In genomic region chr17:64343833-64344637, GRCh38 we compare ENCODE assay signal across 8 cellular contexts. TPM values are rescaled to one million over a fixed set of nuclear protein-coding genes. Genes with fewer than 3 reads are reported as not detected.
DNase-seq lines count a peak whose midpoint lies in the region; ATAC-seq lines count a peak whose summit lies in the region.

No MANE protein-coding gene starts in this region.

- H3K18ac ChIP-seq in neuronal stem cell (ENCODE audit: low read length), result peak overlapping the region; percentile 91

- DNase-seq in Ammon's horn (ENCODE audit: low spot score) (peak; percentile 70), MG63 (peak; percentile 83), fibroblast of peridontal ligament (ENCODE audit: extremely low read depth) (peak; percentile 81), neuronal stem cell (ENCODE audit: low spot score) (peak; percentile 20), NCI-H2171 (lab: John Stamatoyannopoulos, UW) (no peak)
- peak; percentile 22 for DNase-seq in activated CD4-positive, alpha-beta T cell treated with anti-CD3 and anti-CD28 coated beads for 4 hours

- H4K8ac ChIP-seq in neuronal stem cell (ENCODE audit: low read depth, low read length), result no peak overlapping the region

- H3K79me1 ChIP-seq in neuronal stem cell (ENCODE audit: low read depth, low read length), result no peaks in the 10 kb centered on the region

- no peak overlapping the region for H3K4ac ChIP-seq in neuronal stem cell (ENCODE audit: low read length)

- H3K4me2 ChIP-seq in neuronal stem cell (ENCODE audit: insufficient read depth, low read length, poor library complexity, severe bottlenecking), result no peak overlapping the region

- no peak overlapping the region for H3K23ac ChIP-seq in neuronal stem cell (ENCODE audit: low read depth, low read length, poor library complexity)

- WGBS in neuronal stem cell (ENCODE audit: extremely low coverage in 2 of 2, insufficient read length in 2 of 2, insufficient replicate concordance in 1 of 2), 2 donors, result no CpG with 5 or more reads among the region's 11 CpGs

- H3K4me1 ChIP-seq in neuronal stem cell (ENCODE audit: control insufficient read depth in 2 of 2, insufficient read depth in 1 of 2, low read depth in 1 of 2, low read length in 2 of 2), result peaks cover 5 to 16% of the 10 kb centered on the region in 2 donors

- H2AK5ac ChIP-seq in neuronal stem cell (ENCODE audit: low read depth, low read length), result peak overlapping the region; percentile 100

- H2BK5ac ChIP-seq in neuronal stem cell (ENCODE audit: low read length), result no peak overlapping the region

- peak overlapping the region; percentile 86 for H2AFZ ChIP-seq in neuronal stem cell (ENCODE audit: low read length)

- H2BK15ac ChIP-seq in neuronal stem cell (ENCODE audit: low read length), result peak overlapping the region; percentile 89

- no peak for ATAC-seq in activated CD4-positive, CD25-positive, alpha-beta regulatory T cell treated with anti-CD3 and anti-CD28 coated beads, Interleukin-2, amount 50 U/mL, for 24 hours
- ATAC-seq in HG02588 (IDR thresholded peaks at IDR 0.05; ENCODE audit: unreplicated experiment), result no peak

- H3K27me3 ChIP-seq in MG63 (no peaks in the 10 kb centered on the region), neuronal stem cell (ENCODE audit: control insufficient read depth in 3 of 3, insufficient read depth in 3 of 3, low read depth in 1 of 3, low read length in 3 of 3) (peaks cover 0 to 5% (median under 1%) of the 10 kb centered on the region in 3 experiments)

- H3K14ac ChIP-seq in neuronal stem cell (ENCODE audit: low read length), result no peak overlapping the region

- no peak overlapping the region for H2BK12ac ChIP-seq in neuronal stem cell (ENCODE audit: low read length)

- H3K36me3 ChIP-seq in MG63 (no peaks in the 10 kb centered on the region), neuronal stem cell (replicated peaks in 1 of 2; ENCODE audit: control insufficient read depth in 2 of 2, insufficient read depth in 2 of 2, low read length in 2 of 2) (no peaks in the 10 kb centered on the region)

- H3K9me3 ChIP-seq in MG63 (no peaks in the 10 kb centered on the region), neuronal stem cell (replicated peaks in 1 of 2; ENCODE audit: control insufficient read depth in 2 of 2, insufficient read depth in 1 of 2, low read depth in 1 of 2, low read length in 2 of 2) (peaks cover 0 to 2% of the 10 kb centered on the region in 2 donors)

- H2BK120ac ChIP-seq in neuronal stem cell (ENCODE audit: low read depth, low read length), result no peak overlapping the region

- H3K4me3 ChIP-seq in MG63, result no peak overlapping the region
- no peak overlapping the region for H3K4me3 ChIP-seq in neuronal stem cell (ENCODE audit: low read length in 2 of 2)

- H3K9ac ChIP-seq in neuronal stem cell (ENCODE audit: low read depth, low read length, poor library complexity), result no peak overlapping the region

- H4K91ac ChIP-seq in neuronal stem cell (ENCODE audit: low read depth, low read length, poor library complexity), result no peak overlapping the region

- peak overlapping the region; percentile 47 for H3K27ac ChIP-seq in neuronal stem cell (replicated peaks; ENCODE audit: low read length)

RNA-seq across cellular contexts. Expression of gene PECAM1, which starts 46.6 kb away (rescaled TPM):
- 0.10 TPM in 1 of 2 replicates, not detected in the other for total RNA-seq in MG63 (2014; rRNA removed; shearing (Covaris generic); ENCODE audit: low replicate concordance)
- 0.03 TPM for polyA plus RNA-seq in neuronal stem cell (2013, experiment 1 of 2)
- polyA plus RNA-seq in neuronal stem cell (2013, experiment 2 of 2), result 0.03 TPM
